ENCODE assay signal across 1 cellular context in the genomic region with DNA sequence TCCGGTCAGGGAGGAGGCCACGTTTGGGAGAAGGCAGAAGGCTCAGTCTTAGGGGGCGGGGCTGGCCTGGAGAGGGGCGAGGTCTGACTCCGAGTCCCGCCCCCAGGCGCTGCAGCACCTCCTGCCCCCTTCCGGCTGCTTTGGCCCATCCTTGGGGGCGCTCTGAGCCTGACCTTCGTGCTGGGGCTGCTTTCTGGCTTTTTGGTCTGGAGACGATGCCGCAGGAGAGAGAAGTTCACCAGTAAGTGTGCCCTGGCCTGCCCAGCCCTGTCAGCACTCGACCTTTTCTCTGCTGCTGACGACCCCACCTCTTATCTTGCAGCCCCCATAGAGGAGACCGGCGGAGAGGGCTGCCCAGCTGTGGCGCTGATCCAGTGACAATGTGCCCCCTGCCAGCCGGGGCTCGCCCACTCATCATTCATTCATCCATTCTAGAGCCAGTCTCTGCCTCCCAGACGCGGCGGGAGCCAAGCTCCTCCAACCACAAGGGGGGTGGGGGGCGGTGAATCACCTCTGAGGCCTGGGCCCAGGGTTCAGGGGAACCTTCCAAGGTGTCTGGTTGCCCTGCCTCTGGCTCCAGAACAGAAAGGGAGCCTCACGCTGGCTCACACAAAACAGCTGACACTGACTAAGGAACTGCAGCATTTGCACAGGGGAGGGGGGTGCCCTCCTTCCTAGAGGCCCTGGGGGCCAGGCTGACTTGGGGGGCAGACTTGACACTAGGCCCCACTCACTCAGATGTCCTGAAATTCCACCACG.
TF ChIP-seq lines count a peak whose summit lies in the region.

No MANE protein-coding gene starts in this region.

TF ChIP-seq in neural cell, 6 proteins besides CTCF, POLR2A, EP300 and RAD21:
- TF ChIP-seq POLR2AphosphoS5 (IDR thresholded peaks at IDR 0.05): no peak
- TF ChIP-seq, protein P1, sequence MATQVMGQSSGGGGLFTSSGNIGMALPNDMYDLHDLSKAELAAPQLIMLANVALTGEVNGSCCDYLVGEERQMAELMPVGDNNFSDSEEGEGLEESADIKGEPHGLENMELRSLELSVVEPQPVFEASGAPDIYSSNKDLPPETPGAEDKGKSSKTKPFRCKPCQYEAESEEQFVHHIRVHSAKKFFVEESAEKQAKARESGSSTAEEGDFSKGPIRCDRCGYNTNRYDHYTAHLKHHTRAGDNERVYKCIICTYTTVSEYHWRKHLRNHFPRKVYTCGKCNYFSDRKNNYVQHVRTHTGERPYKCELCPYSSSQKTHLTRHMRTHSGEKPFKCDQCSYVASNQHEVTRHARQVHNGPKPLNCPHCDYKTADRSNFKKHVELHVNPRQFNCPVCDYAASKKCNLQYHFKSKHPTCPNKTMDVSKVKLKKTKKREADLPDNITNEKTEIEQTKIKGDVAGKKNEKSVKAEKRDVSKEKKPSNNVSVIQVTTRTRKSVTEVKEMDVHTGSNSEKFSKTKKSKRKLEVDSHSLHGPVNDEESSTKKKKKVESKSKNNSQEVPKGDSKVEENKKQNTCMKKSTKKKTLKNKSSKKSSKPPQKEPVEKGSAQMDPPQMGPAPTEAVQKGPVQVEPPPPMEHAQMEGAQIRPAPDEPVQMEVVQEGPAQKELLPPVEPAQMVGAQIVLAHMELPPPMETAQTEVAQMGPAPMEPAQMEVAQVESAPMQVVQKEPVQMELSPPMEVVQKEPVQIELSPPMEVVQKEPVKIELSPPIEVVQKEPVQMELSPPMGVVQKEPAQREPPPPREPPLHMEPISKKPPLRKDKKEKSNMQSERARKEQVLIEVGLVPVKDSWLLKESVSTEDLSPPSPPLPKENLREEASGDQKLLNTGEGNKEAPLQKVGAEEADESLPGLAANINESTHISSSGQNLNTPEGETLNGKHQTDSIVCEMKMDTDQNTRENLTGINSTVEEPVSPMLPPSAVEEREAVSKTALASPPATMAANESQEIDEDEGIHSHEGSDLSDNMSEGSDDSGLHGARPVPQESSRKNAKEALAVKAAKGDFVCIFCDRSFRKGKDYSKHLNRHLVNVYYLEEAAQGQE (IDR thresholded peaks at IDR 0.05; ENCODE audit: borderline replicate concordance): no peak
- no peak for TF ChIP-seq EZH2 (IDR thresholded peaks at IDR 0.05; ENCODE audit: borderline replicate concordance, insufficient read depth, low read length, poor library complexity, severe bottlenecking)
- TF ChIP-seq TAF1 (IDR thresholded peaks at IDR 0.05; ENCODE audit: low read depth): no peak
- TF ChIP-seq SMC3 (conservative IDR thresholded peaks at IDR 0.05; ENCODE audit: poor library complexity): no peak
- TF ChIP-seq MXI1 (conservative IDR thresholded peaks at IDR 0.05; ENCODE audit: poor library complexity, severe bottlenecking): no peak
